Comparison of ENCODE assay signal across 7 cellular contexts in the genomic region with DNA sequence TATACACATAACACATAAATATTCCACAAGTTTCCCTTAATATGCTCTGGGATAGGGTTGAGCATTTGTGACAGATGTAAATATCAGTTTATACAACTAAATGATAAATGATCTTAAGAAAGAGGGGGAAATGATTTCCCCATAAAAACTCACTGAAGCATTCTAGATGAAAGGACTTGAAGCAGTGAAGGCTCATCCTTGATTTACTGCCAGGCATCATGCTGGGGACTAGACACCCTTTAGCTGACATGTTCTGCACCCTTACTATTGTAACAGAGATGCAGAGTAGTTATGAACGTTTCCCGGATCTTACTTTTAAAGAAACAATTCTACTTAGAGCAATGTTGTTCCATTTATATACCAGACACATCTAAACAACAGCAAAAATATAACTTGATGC.
"Had no signal": no experiment of that assay in that cellular context is flagged by ENCODE, and none has a peak within 500 bp of the region (broad histone marks: within the 10 kb centered on the region; RNA-seq: fewer than 3 reads in every experiment).

No MANE protein-coding gene starts in this region.

- ATAC-seq: HepG2, K562 had no signal

- H3K36me3 Mint-ChIP-seq: IgD-negative memory B cell had no signal

- H3K27me3 Mint-ChIP-seq: IgD-negative memory B cell had no signal

- H3K4me3 Mint-ChIP-seq: IgD-negative memory B cell had no signal

- H3K4me1 Mint-ChIP-seq: IgD-negative memory B cell had no signal

- H3K4me3 ChIP-seq: K562 had no signal

- DNase-seq: IMR-90, KBM-7, KG1 had no signal

- H3K27ac ChIP-seq: HL-60 had no signal

- H3K27ac Mint-ChIP-seq: IgD-negative memory B cell had no signal
